ENCODE assay signal across 39 cellular contexts in genomic region chr5:53456366-53456765, GRCh38. TPM values are rescaled to one million over a fixed set of nuclear protein-coding genes. Genes with fewer than 3 reads are reported as not detected.
"Had no signal": no experiment of that assay in that cellular context is flagged by ENCODE, and none has a peak within 500 bp of the region (broad histone marks: within the 10 kb centered on the region; RNA-seq: fewer than 3 reads in every experiment).

No MANE protein-coding gene starts in this region.

- DNase-seq: activated B cell treated with CpG ODN at 0.5 μM for 24 hours; activated CD4-positive, alpha-beta memory T cell treated with anti-CD3 and anti-CD28 coated beads for 36 hours; activated CD4-positive, alpha-beta T cell treated with anti-CD3 and anti-CD28 coated beads for 4 hours; activated CD4-positive, alpha-beta T cell treated with anti-CD3 and anti-CD28 coated beads, Interleukin-2, amount 10 ng/mL, durations not matched to agents 24 days and 14 days; activated CD4-positive, alpha-beta T cell treated with anti-CD3 and anti-CD28 coated beads, Interleukin-2, amount 50 U/mL, for 1 hour; activated CD4-positive, alpha-beta T cell treated with anti-CD3 and anti-CD28 coated beads, Interleukin-2, amount 50 U/mL, for 4 hours; activated CD4-positive, CD25-positive, alpha-beta regulatory T cell treated with anti-CD3 and anti-CD28 coated beads, Interleukin-2, amount 50 U/mL, for 72 hours; activated CD8-positive, alpha-beta memory T cell treated with anti-CD3 and anti-CD28 coated beads, Interleukin-2, amount 50 U/mL, for 4 hours; activated CD8-positive, alpha-beta T cell treated with anti-CD3 and anti-CD28 coated beads for 36 hours; activated effector memory CD4-positive, alpha-beta T cell treated with anti-CD3 and anti-CD28 coated beads, Interleukin-2, amount 50 U/mL, for 16 hours; activated gamma-delta T cell treated with Interleukin-2 at 50 U/mL for 16 hours; activated naive CD4-positive, alpha-beta T cell; activated naive CD4-positive, alpha-beta T cell treated with anti-CD3 and anti-CD28 coated beads for 36 hours; activated naive CD4-positive, alpha-beta T cell treated with anti-CD3 and anti-CD28 coated beads, Interleukin-2, amount 50 U/mL, for 16 hours; activated naive CD8-positive, alpha-beta T cell treated with anti-CD3 and anti-CD28 coated beads for 36 hours; activated T-cell treated with anti-CD3 and anti-CD28 coated beads for 4 hours; activated T-cell treated with anti-CD3 and anti-CD28 coated beads, Interleukin-2, amount 50 U/mL, for 1 hour; activated T-cell treated with anti-CD3 and anti-CD28 coated beads, Interleukin-2, amount 50 U/mL, for 4 hours; activated T-cell treated with anti-CD3 and anti-CD28 coated beads, Interleukin-2, amount 50 U/mL, for 72 hours; adrenal gland; amniotic stem cell; aorta; caudate nucleus; cerebellar nuclear complex; T-helper 1 cell; T-helper 2 cell; T-helper 9 cell had no signal

- H3K36me3 ChIP-seq: adrenal gland, cardiac muscle cell had no signal

- FAIRE-seq: bronchial epithelial cell, TTC549 had no signal

- H3K9me3 ChIP-seq: adrenal gland had no signal

- H3K27ac ChIP-seq: adrenal gland, cardiac muscle cell, VCaP had no signal

- H3K9me3 Mint-ChIP-seq: activated B cell treated with CpG ODN at 0.5 μM for 24 hours; activated CD4-positive, alpha-beta memory T cell treated with anti-CD3 and anti-CD28 coated beads for 36 hours; activated CD4-positive, alpha-beta T cell treated with anti-CD3 and anti-CD28 coated beads, Interleukin-2, amount 10 ng/mL, durations not matched to agents 24 days and 14 days; activated CD8-positive, alpha-beta T cell treated with anti-CD3 and anti-CD28 coated beads for 36 hours; activated naive CD4-positive, alpha-beta T cell treated with anti-CD3 and anti-CD28 coated beads for 36 hours; activated naive CD4-positive, alpha-beta T cell treated with anti-CD3 and anti-CD28 coated beads, Interleukin-2, amount 50 U/mL, for 72 hours; activated naive CD8-positive, alpha-beta T cell treated with anti-CD3 and anti-CD28 coated beads for 36 hours; activated T-cell treated with anti-CD3 and anti-CD28 coated beads, Interleukin-2, amount 50 U/mL, for 4 hours; activated T-cell treated with anti-CD3 and anti-CD28 coated beads, Interleukin-2, amount 50 U/mL, for 72 hours; activated T-helper 1 cell treated with anti-CD3 and anti-CD28 coated beads, Interleukin-12 subunit alpha, Interleukin-12 subunit beta, Interleukin-2, Interleukin-4 antibody, amounts not matched to agents 30 ng/mL and 10 ng/mL and 1 ng/mL, durations not matched to agents 14 hours and 24 hours and 36 hours; activated T-helper 17 cell treated with anti-CD3 and anti-CD28 coated beads, Interleukin-2, amount 50 U/mL, for 72 hours; brain; central memory CD8-positive, alpha-beta T cell; T-helper 1 cell treated with Interleukin-12 subunit alpha and Interleukin-12 subunit beta and Interleukin-4 antibody, amounts not matched to agents 30 μg/mL and 1 μg/mL, for 36 hours; T-helper 2 cell treated with Interferon-gamma antibody and Interleukin-4, amounts not matched to agents 5 μg/mL and 100 μg/mL, for 36 hours had no signal

- H3K4me1 Mint-ChIP-seq: activated B cell treated with CpG ODN at 0.5 μM for 24 hours; activated CD4-positive, alpha-beta T cell treated with anti-CD3 and anti-CD28 coated beads, Interleukin-2, amount 10 ng/mL, durations not matched to agents 24 days and 14 days; activated naive CD8-positive, alpha-beta T cell treated with anti-CD3 and anti-CD28 coated beads for 36 hours; activated T-helper 17 cell treated with anti-CD3 and anti-CD28 coated beads, Interleukin-2, amount 50 U/mL, for 72 hours; brain; central memory CD8-positive, alpha-beta T cell had no signal

- H3K27ac Mint-ChIP-seq: activated B cell treated with CpG ODN at 0.5 μM for 24 hours; activated CD4-positive, alpha-beta memory T cell treated with anti-CD3 and anti-CD28 coated beads for 36 hours; activated CD4-positive, alpha-beta T cell treated with anti-CD3 and anti-CD28 coated beads, Interleukin-2, amount 10 ng/mL, durations not matched to agents 24 days and 14 days; activated CD8-positive, alpha-beta T cell treated with anti-CD3 and anti-CD28 coated beads for 36 hours; activated naive CD4-positive, alpha-beta T cell treated with anti-CD3 and anti-CD28 coated beads for 36 hours; activated naive CD4-positive, alpha-beta T cell treated with anti-CD3 and anti-CD28 coated beads, Interleukin-2, amount 50 U/mL, for 72 hours; activated naive CD8-positive, alpha-beta T cell treated with anti-CD3 and anti-CD28 coated beads for 36 hours; activated T-cell treated with anti-CD3 and anti-CD28 coated beads, Interleukin-2, amount 50 U/mL, for 72 hours; activated T-helper 1 cell treated with anti-CD3 and anti-CD28 coated beads, Interleukin-12 subunit alpha, Interleukin-12 subunit beta, Interleukin-2, Interleukin-4 antibody, amounts not matched to agents 30 ng/mL and 10 ng/mL and 1 ng/mL, durations not matched to agents 14 hours and 24 hours and 36 hours; activated T-helper 17 cell treated with anti-CD3 and anti-CD28 coated beads, Interleukin-2, amount 50 U/mL, for 72 hours; brain; T-helper 1 cell treated with Interleukin-12 subunit alpha and Interleukin-12 subunit beta and Interleukin-4 antibody, amounts not matched to agents 30 μg/mL and 1 μg/mL, for 36 hours; T-helper 2 cell treated with Interferon-gamma antibody and Interleukin-4, amounts not matched to agents 5 μg/mL and 100 μg/mL, for 36 hours had no signal

- ATAC-seq: activated CD8-positive, alpha-beta T cell treated with anti-CD3 and anti-CD28 coated beads for 36 hours; activated naive CD4-positive, alpha-beta T cell treated with anti-CD3 and anti-CD28 coated beads, Interleukin-2, amount 50 U/mL, for 72 hours; activated T-cell treated with anti-CD3 and anti-CD28 coated beads, Interleukin-2, amount 50 U/mL, for 4 hours; activated T-cell treated with anti-CD3 and anti-CD28 coated beads, Interleukin-2, amount 50 U/mL, for 72 hours; activated T-helper 17 cell treated with anti-CD3 and anti-CD28 coated beads, Interleukin-2, amount 50 U/mL, for 72 hours had no signal

- H3K36me3 Mint-ChIP-seq: activated CD4-positive, alpha-beta memory T cell treated with anti-CD3 and anti-CD28 coated beads for 36 hours; activated naive CD4-positive, alpha-beta T cell treated with anti-CD3 and anti-CD28 coated beads, Interleukin-2, amount 50 U/mL, for 72 hours; activated naive CD8-positive, alpha-beta T cell treated with anti-CD3 and anti-CD28 coated beads for 36 hours; brain had no signal

- H3K4me3 Mint-ChIP-seq: activated B cell treated with CpG ODN at 0.5 μM for 24 hours; activated CD4-positive, alpha-beta memory T cell treated with anti-CD3 and anti-CD28 coated beads for 36 hours; activated CD4-positive, alpha-beta T cell treated with anti-CD3 and anti-CD28 coated beads, Interleukin-2, amount 10 ng/mL, durations not matched to agents 24 days and 14 days; activated CD8-positive, alpha-beta T cell treated with anti-CD3 and anti-CD28 coated beads for 36 hours; activated naive CD4-positive, alpha-beta T cell treated with anti-CD3 and anti-CD28 coated beads for 36 hours; activated naive CD8-positive, alpha-beta T cell treated with anti-CD3 and anti-CD28 coated beads for 36 hours; activated T-cell treated with anti-CD3 and anti-CD28 coated beads, Interleukin-2, amount 50 U/mL, for 4 hours; activated T-cell treated with anti-CD3 and anti-CD28 coated beads, Interleukin-2, amount 50 U/mL, for 72 hours; activated T-helper 1 cell treated with anti-CD3 and anti-CD28 coated beads, Interleukin-12 subunit alpha, Interleukin-12 subunit beta, Interleukin-2, Interleukin-4 antibody, amounts not matched to agents 30 ng/mL and 10 ng/mL and 1 ng/mL, durations not matched to agents 14 hours and 24 hours and 36 hours; activated T-helper 17 cell treated with anti-CD3 and anti-CD28 coated beads, Interleukin-2, amount 50 U/mL, for 72 hours; brain; central memory CD8-positive, alpha-beta T cell; T-helper 1 cell treated with Interleukin-12 subunit alpha and Interleukin-12 subunit beta and Interleukin-4 antibody, amounts not matched to agents 30 μg/mL and 1 μg/mL, for 36 hours; T-helper 2 cell treated with Interferon-gamma antibody and Interleukin-4, amounts not matched to agents 5 μg/mL and 100 μg/mL, for 36 hours had no signal

- H3K27me3 ChIP-seq: adrenal gland, cardiac muscle cell had no signal

- H3K4me1 ChIP-seq: adrenal gland had no signal

- H3K4me3 ChIP-seq: adrenal gland, cardiac muscle cell had no signal

RNA-seq across cellular contexts. Expression of gene FST, which starts 24.1 kb away (rescaled TPM):
- total RNA-seq: activated B cell treated with CpG ODN at 0.5 μM for 24 hours; activated CD8-positive, alpha-beta memory T cell treated with anti-CD3 and anti-CD28 coated beads for 36 hours; activated T-helper 17 cell treated with anti-CD3 and anti-CD28 coated beads, Interleukin-2, amount 50 U/mL, for 72 hours had no signal
